Comparison of ENCODE assay signal across 8 cellular contexts in genomic region chr19:13951799-13952153, GRCh38. TPM values are rescaled to one million over a fixed set of nuclear protein-coding genes. Genes with fewer than 3 reads are reported as not detected.
DNase-seq lines count a peak whose midpoint lies in the region; ATAC-seq and TF ChIP-seq lines count a peak whose summit lies in the region.

No MANE protein-coding gene starts in this region.

- H3K27ac ChIP-seq in heart left ventricle (peak overlapping the region in 1 of 12 donors; percentile 84), uterus (peak overlapping the region; percentile 43 to 48)

- H3K4me1 ChIP-seq in heart left ventricle = peaks cover 5 to 25% (median 14%) of the 10 kb centered on the region in 12 donors
- H3K4me1 ChIP-seq in uterus = peaks cover 0 to 3% of the 10 kb centered on the region in 2 donors

- intact Hi-C loops in heart left ventricle (cut with DNase I) = loop anchor here in 8 of 10 donors (1.0 to 10.0 kb wide), 13 partner anchors 25 to 123 kb away; partner anchors contain the start of genes RFX1 (in 6 of the 8), BRME1 (in 2 of the 8), CC2D1A (in 2 of the 8) and MISP3 (in 1 of the 8)
- intact Hi-C loops in cardiac septum (cut with DNase I) = loop anchor here (2.0 to 5.0 kb wide), 2 partner anchors 44 to 55 kb away; partner anchors contain the start of genes BRME1, CC2D1A and RFX1
- intact Hi-C loops in activated B cell treated with CpG ODN at 0.5 μM for 24 hours (cut with micrococcal nuclease) = loop anchor here (1.0 to 2.0 kb wide), 9 partner anchors 35 to 186 kb away; partner anchors contain the start of genes BRME1, CC2D1A, PRKACA and RFX1
- intact Hi-C loops in uterus (cut with DNase I; ENCODE audit: low total_unique reads) = no loop called here

- H3K9me3 ChIP-seq in heart left ventricle (no peaks in the 10 kb centered on the region), uterus (no peaks in the 10 kb centered on the region)

- 12 to 13% (median 12%) methylated on average over 20 of the region's 20 CpGs for WGBS in heart left ventricle, 4 donors

- peaks cover 20% of the 10 kb centered on the region for H3K36me3 Mint-ChIP-seq in activated B cell treated with CpG ODN at 0.5 μM for 24 hours (ENCODE audit: low read depth)

- TF ChIP-seq POLR2A in heart left ventricle (IDR thresholded peaks at IDR 0.05) (no peak), uterus (IDR thresholded peaks at IDR 0.05) (no peak)

- no peaks in the 10 kb centered on the region for H3K27me3 Mint-ChIP-seq in activated B cell treated with CpG ODN at 0.5 μM for 24 hours

- POLR2A ChIA-PET in activated B cell treated with CpG ODN at 0.5 μM for 24 hours (lab: Charles Lee) = interaction anchor here (0.6 to 2.9 kb wide), 12 partner anchors 27 to 129 kb away, joined by 3 to 30 read pairs (median 4); partner anchors contain the start of genes IL27RA, MISP3 and RFX1

- peak overlapping the region; percentile 90 for H3K27ac Mint-ChIP-seq in activated B cell treated with CpG ODN at 0.5 μM for 24 hours

- peak overlapping the region; percentile 94 for H3K4me3 Mint-ChIP-seq in activated B cell treated with CpG ODN at 0.5 μM for 24 hours

- H3K36me3 ChIP-seq in heart left ventricle (peaks cover 0 to 29% (median 25%) of the 10 kb centered on the region in 9 donors), kidney epithelial cell (ENCODE audit: control insufficient read depth, insufficient read depth, low read length) (peaks cover 1% of the 10 kb centered on the region), uterus (no peaks in the 10 kb centered on the region)

- no peak for TF ChIP-seq CTCF in heart left ventricle (IDR thresholded peaks at IDR 0.05)
- no peak for TF ChIP-seq CTCF in activated B cell treated with CpG ODN at 0.5 μM for 24 hours (IDR thresholded peaks at IDR 0.05)
- TF ChIP-seq CTCF in kidney epithelial cell (IDR thresholded peaks at IDR 0.05; ENCODE audit: insufficient read depth, low read length, poor library complexity, severe bottlenecking) = no peak
- no peak for TF ChIP-seq CTCF in uterus (IDR thresholded peaks at IDR 0.05)

- H3K4me3 ChIP-seq in heart left ventricle = peak overlapping the region in 10 of 12 donors; percentile 52 to 92 (median 80)
- H3K4me3 ChIP-seq in kidney epithelial cell (ENCODE audit: low read depth, low read length) = peak overlapping the region; percentile 21
- H3K4me3 ChIP-seq in uterus = peak overlapping the region; percentile 35 to 36

- CTCF ChIA-PET in activated B cell treated with CpG ODN at 0.5 μM for 24 hours (lab: Charles Lee) = interaction anchor here (1.2 to 1.9 kb wide), 3 partner anchors 49 to 91 kb away, joined by 4 to 5 read pairs (median 4); partner anchors contain the start of gene IL27RA

- H3K27me3 ChIP-seq in heart left ventricle = no peaks in the 10 kb centered on the region
- H3K27me3 ChIP-seq in kidney epithelial cell (ENCODE audit: control insufficient read depth, insufficient read depth, low read length) = no peaks in the 10 kb centered on the region
- no peaks in the 10 kb centered on the region for H3K27me3 ChIP-seq in uterus

- DNase-seq in heart left ventricle (no peak), cardiac septum (ENCODE audit: low spot score) (no peak), activated B cell treated with CpG ODN at 0.5 μM for 24 hours (no peak), kidney epithelial cell (ENCODE audit: low read depth) (no peak), uterus (no peak), RKO (ENCODE audit: low spot score) (no peak), ecto neural progenitor cell (ENCODE audit: low spot score) (no peak)

- ATAC-seq in heart left ventricle (no peak), activated B cell treated with CpG ODN at 0.5 μM for 24 hours (ENCODE audit: low read depth) (no peak), GM21529 (IDR thresholded peaks at IDR 0.05; ENCODE audit: unreplicated experiment) (no peak)

- no peaks in the 10 kb centered on the region for H3K9me3 Mint-ChIP-seq in activated B cell treated with CpG ODN at 0.5 μM for 24 hours

- peaks cover 18% of the 10 kb centered on the region for H3K4me1 Mint-ChIP-seq in activated B cell treated with CpG ODN at 0.5 μM for 24 hours

RNA-seq across cellular contexts. Expression of gene DCAF15, which starts 0.5 kb away (rescaled TPM):
- total RNA-seq in heart left ventricle = 10 to 100 TPM in 8 of 9 donors, 1 to 10 TPM in 1; 8.4 to 21.4 (median 17.6) TPM
- 10 to 100 TPM; 24.3 to 25.8 TPM for polyA plus RNA-seq in heart left ventricle
- total RNA-seq in cardiac septum = 17.0 TPM
- total RNA-seq in activated B cell treated with CpG ODN at 0.5 μM for 24 hours = 71.4 and 83.4 TPM in 2 replicates
- total RNA-seq in kidney epithelial cell = 23.7 and 37.2 TPM in 2 replicates
- 10 to 100 TPM; 11.2 to 39.6 (median 20.1) TPM for total RNA-seq in uterus

RNA-seq across cellular contexts. Expression of gene PODNL1, which starts 13.6 kb away (rescaled TPM):
- total RNA-seq in heart left ventricle (1 to 10 TPM in 5 of 9 donors, under 1 TPM in 3, not detected in 1; 0.36 to 6.3 (median 1.5) TPM), cardiac septum (3.5 TPM), activated B cell treated with CpG ODN at 0.5 μM for 24 hours (0.44 TPM in 1 of 2 replicates, not detected in the other), kidney epithelial cell (not detected in 2 replicates), uterus (under 1 TPM in 2 of 4 donors, not detected in 2; 0.55 to 0.98 TPM)
- 1 to 10 TPM; 1.6 to 1.7 TPM for polyA plus RNA-seq in heart left ventricle

RNA-seq across cellular contexts. Expression of gene CC2D1A, which starts 45.8 kb away (rescaled TPM):
- total RNA-seq in heart left ventricle (10 to 100 TPM; 14.4 to 36.3 (median 19.2) TPM), cardiac septum (19.5 TPM), activated B cell treated with CpG ODN at 0.5 μM for 24 hours (32.4 and 35.6 TPM in 2 replicates), kidney epithelial cell (26.5 and 32.0 TPM in 2 replicates), uterus (10 to 100 TPM in 2 of 4 donors, 1 to 10 TPM in 2; 3.2 to 44.4 (median 13.2) TPM)
- polyA plus RNA-seq in heart left ventricle = 10 to 100 TPM; 19.5 to 29.2 TPM

RNA-seq across cellular contexts. Expression of gene BRME1, which starts 45.9 kb away (rescaled TPM):
- total RNA-seq in heart left ventricle (1 to 10 TPM in 1 of 9 donors, under 1 TPM in 6, not detected in 2; 0.23 to 1.2 (median 0.70) TPM), cardiac septum (0.35 TPM), activated B cell treated with CpG ODN at 0.5 μM for 24 hours (1.2 and 2.0 TPM in 2 replicates), kidney epithelial cell (1.7 and 2.5 TPM in 2 replicates), uterus (1 to 10 TPM in 3 of 4 donors, not detected in 1; 4.8 to 7.7 (median 5.8) TPM)
- 1 to 10 TPM in 1 of 2 donors, under 1 TPM in 1; 0.46 to 1.2 TPM for polyA plus RNA-seq in heart left ventricle

RNA-seq across cellular contexts. Expression of gene RFX1, which starts 54.3 kb away (rescaled TPM):
- total RNA-seq in heart left ventricle (10 to 100 TPM in 5 of 9 donors, 1 to 10 TPM in 4; 6.0 to 15.4 (median 11.6) TPM), cardiac septum (13.4 TPM), activated B cell treated with CpG ODN at 0.5 μM for 24 hours (19.0 and 19.9 TPM in 2 replicates), kidney epithelial cell (6.8 and 7.0 TPM in 2 replicates), uterus (10 to 100 TPM in 1 of 4 donors, 1 to 10 TPM in 2, under 1 TPM in 1; 0.26 to 14.1 (median 4.1) TPM)
- 1 to 10 TPM; 4.0 to 6.2 TPM for polyA plus RNA-seq in heart left ventricle

Comparison
In these comparisons a context has a peak if more than half of its experiments do, and no peak if none do; other contexts are left out.
1. H3K4me3 ChIP-seq: peak in every context shown above with its lines; median percentile 80 in heart left ventricle; 36 in uterus; 21 in kidney epithelial cell.